29 cellular contexts compared by ENCODE assay signal in genomic region chr7:12350971-12351370, GRCh38. TPM values are rescaled to one million over a fixed set of nuclear protein-coding genes. Genes with fewer than 3 reads are reported as not detected.
"Had no signal": no experiment of that assay in that cellular context is flagged by ENCODE, and none has a peak within 500 bp of the region (broad histone marks: within the 10 kb centered on the region; RNA-seq: fewer than 3 reads in every experiment).

No MANE protein-coding gene starts in this region.

- H3K36me3 ChIP-seq: ascending aorta, WERI-Rb-1 had no signal

- DNase-seq: activated CD4-positive, alpha-beta memory T cell treated with anti-CD3 and anti-CD28 coated beads, Interleukin-2, amount 10 ng/mL, durations not matched to agents 7 days and 5 days; activated CD4-positive, alpha-beta T cell treated with anti-CD3 and anti-CD28 coated beads for 1 hour; activated CD4-positive, alpha-beta T cell treated with anti-CD3 and anti-CD28 coated beads for 36 hours; activated CD4-positive, alpha-beta T cell treated with anti-CD3 and anti-CD28 coated beads for 48 hours; activated CD4-positive, alpha-beta T cell treated with anti-CD3 and anti-CD28 coated beads, Interleukin-2, amount 10 ng/mL, durations not matched to agents 7 days and 5 days; activated CD4-positive, alpha-beta T cell treated with anti-CD3 and anti-CD28 coated beads, Interleukin-2, amount 50 U/mL, for 48 hours; activated CD4-positive, CD25-positive, alpha-beta regulatory T cell; activated CD8-positive, alpha-beta memory T cell treated with anti-CD3 and anti-CD28 coated beads for 24 hours; activated CD8-positive, alpha-beta memory T cell treated with anti-CD3 and anti-CD28 coated beads, Interleukin-2, amount 10 ng/mL, durations not matched to agents 7 days and 5 days; activated CD8-positive, alpha-beta memory T cell treated with anti-CD3 and anti-CD28 coated beads, Interleukin-2, amount 50 U/mL, for 48 hours; activated CD8-positive, alpha-beta T cell treated with anti-CD3 and anti-CD28 coated beads, Interleukin-2, amount 10 ng/mL, durations not matched to agents 7 days and 5 days; activated effector memory CD4-positive, alpha-beta T cell treated with Interleukin-2 at 50 U/mL for 16 hours; activated gamma-delta T cell; activated naive CD4-positive, alpha-beta T cell treated with anti-CD3 and anti-CD28 coated beads, Interleukin-2, amount 10 ng/mL, durations not matched to agents 7 days and 5 days; activated naive CD4-positive, alpha-beta T cell treated with Interleukin-2 at 50 U/mL for 16 hours; activated naive CD8-positive, alpha-beta T cell treated with anti-CD3 and anti-CD28 coated beads, Interleukin-2, amount 10 ng/mL, durations not matched to agents 7 days and 5 days; activated naive CD8-positive, alpha-beta T cell treated with anti-CD3 and anti-CD28 coated beads, Interleukin-2, amount 50 U/mL, for 24 hours; activated T-cell treated with anti-CD3 and anti-CD28 coated beads, Interleukin-2, amount 50 U/mL, for 24 hours; activated T-cell treated with anti-CD3 and anti-CD28 coated beads, Interleukin-2, amount 50 U/mL, for 48 hours; amygdala; anterior cingulate cortex; central memory CD4-positive, alpha-beta T cell; T-helper 1 cell; T-helper 2 cell; T-helper 9 cell; WERI-Rb-1 had no signal

- ATAC-seq: activated CD4-positive, alpha-beta T cell treated with anti-CD3 and anti-CD28 coated beads for 36 hours; activated CD4-positive, CD25-positive, alpha-beta regulatory T cell treated with anti-CD3 and anti-CD28 coated beads, Interleukin-2, amount 50 U/mL, for 24 hours; activated CD8-positive, alpha-beta memory T cell treated with anti-CD3 and anti-CD28 coated beads, Interleukin-2, amount 10 ng/mL, durations not matched to agents 7 days and 5 days; activated CD8-positive, alpha-beta T cell treated with anti-CD3 and anti-CD28 coated beads, Interleukin-2, amount 10 ng/mL, durations not matched to agents 7 days and 5 days; activated naive CD8-positive, alpha-beta T cell treated with anti-CD3 and anti-CD28 coated beads, Interleukin-2, amount 50 U/mL, for 24 hours; WTC11 had no signal

- H3K4me3 ChIP-seq: ascending aorta had no signal

- H3K9me3 ChIP-seq: ascending aorta had no signal

- H3K4me1 ChIP-seq: ascending aorta had no signal

RNA-seq across cellular contexts. Expression of gene VWDE, which starts 52.7 kb away (rescaled TPM):
- total RNA-seq: ascending aorta had no signal
